ENCODE assay signal across 24 cellular contexts in genomic region chr14:97443412-97443811, GRCh38.
DNase-seq lines count a peak whose midpoint lies in the region; ATAC-seq and TF ChIP-seq lines count a peak whose summit lies in the region.
"Had no signal": no experiment of that assay in that cellular context is flagged by ENCODE, and none has a peak within 500 bp of the region (broad histone marks: within the 10 kb centered on the region; RNA-seq: fewer than 3 reads in every experiment).

No MANE protein-coding gene starts in this region.

- 0 out of 2 replicates have a peak overlapping the region, but pooled peaks have one; percentile 17 for H3K4me2 ChIP-seq in KMS-11

- H3K36me3 Mint-ChIP-seq in activated CD8-positive, alpha-beta T cell treated with anti-CD3 and anti-CD28 coated beads, Interleukin-2, amount 10 ng/mL, durations not matched to agents 7 days and 5 days (ENCODE audit: low read depth), result peaks cover 4% of the 10 kb centered on the region
- H3K36me3 Mint-ChIP-seq in activated CD8-positive, alpha-beta T cell treated with anti-CD3 and anti-CD28 coated beads for 36 hours (ENCODE audit: low read depth), result no peaks in the 10 kb centered on the region
- H3K36me3 Mint-ChIP-seq in activated T-helper 2 cell treated with anti-CD3 and anti-CD28 coated beads, Interferon-gamma antibody, Interleukin-2, Interleukin-4, amounts not matched to agents 10 μg/mL and 5 μg/mL and 100 μg/mL, durations not matched to agents 14 hours and 24 hours and 36 hours (ENCODE audit: low read depth), result peaks cover 30% of the 10 kb centered on the region
- H3K36me3 Mint-ChIP-seq: CD4-positive, alpha-beta memory T cell had no signal

- no peaks in the 10 kb centered on the region for H3K79me2 ChIP-seq in KMS-11 (ENCODE audit: insufficient read depth, low read depth)

- CTCF ChIA-PET in activated CD8-positive, alpha-beta T cell treated with anti-CD3 and anti-CD28 coated beads, Interleukin-2, amount 10 ng/mL, durations not matched to agents 7 days and 5 days (lab: Charles Lee), result interaction anchor here (1.4 kb wide), 1 partner anchor 142 kb away, joined by 3 read pairs; no protein-coding TSS in a partner anchor
- CTCF ChIA-PET in activated CD8-positive, alpha-beta T cell treated with anti-CD3 and anti-CD28 coated beads for 36 hours (lab: Charles Lee), result interaction anchor here (3.9 kb wide), 1 partner anchor 14 kb away, joined by 22 read pairs; no protein-coding TSS in a partner anchor

- no peaks in the 10 kb centered on the region for H4K20me1 ChIP-seq in KMS-11 (ENCODE audit: insufficient read depth)

- peak overlapping the region; percentile 88; the same call in 1 of the 2 replicates for H3K27ac ChIP-seq in KMS-11
- H3K27ac ChIP-seq: GM23248 had no signal

- POLR2A ChIA-PET in activated CD8-positive, alpha-beta T cell treated with anti-CD3 and anti-CD28 coated beads, Interleukin-2, amount 10 ng/mL, durations not matched to agents 7 days and 5 days (lab: Charles Lee), result interaction anchor here (0.6 to 3.5 kb wide), 2 partner anchors 14 to 53 kb away, joined by 3 to 16 read pairs; no protein-coding TSS in a partner anchor
- POLR2A ChIA-PET in activated CD8-positive, alpha-beta T cell treated with anti-CD3 and anti-CD28 coated beads for 36 hours (lab: Charles Lee), result interaction anchor here (2.1 kb wide), 1 partner anchor 14 kb away, joined by 16 read pairs; no protein-coding TSS in a partner anchor

- H3K27me3 Mint-ChIP-seq in activated CD8-positive, alpha-beta T cell treated with anti-CD3 and anti-CD28 coated beads, Interleukin-2, amount 10 ng/mL, durations not matched to agents 7 days and 5 days (ENCODE audit: low read depth), result no peaks in the 10 kb centered on the region
- H3K27me3 Mint-ChIP-seq in activated CD8-positive, alpha-beta T cell treated with anti-CD3 and anti-CD28 coated beads for 36 hours, result no peaks in the 10 kb centered on the region
- no peaks in the 10 kb centered on the region for H3K27me3 Mint-ChIP-seq in activated T-helper 2 cell treated with anti-CD3 and anti-CD28 coated beads, Interferon-gamma antibody, Interleukin-2, Interleukin-4, amounts not matched to agents 10 μg/mL and 5 μg/mL and 100 μg/mL, durations not matched to agents 14 hours and 24 hours and 36 hours (ENCODE audit: low read depth)
- H3K27me3 Mint-ChIP-seq: CD4-positive, alpha-beta memory T cell had no signal

- H3K36me3 ChIP-seq in KMS-11 (ENCODE audit: insufficient read depth), result no peaks in the 10 kb centered on the region

- peak overlapping the region; percentile 74 for H3K27ac Mint-ChIP-seq in activated CD8-positive, alpha-beta T cell treated with anti-CD3 and anti-CD28 coated beads, Interleukin-2, amount 10 ng/mL, durations not matched to agents 7 days and 5 days
- no peak overlapping the region for H3K27ac Mint-ChIP-seq in activated CD8-positive, alpha-beta T cell treated with anti-CD3 and anti-CD28 coated beads for 36 hours
- peak overlapping the region; percentile 98 for H3K27ac Mint-ChIP-seq in activated T-helper 2 cell treated with anti-CD3 and anti-CD28 coated beads, Interferon-gamma antibody, Interleukin-2, Interleukin-4, amounts not matched to agents 10 μg/mL and 5 μg/mL and 100 μg/mL, durations not matched to agents 14 hours and 24 hours and 36 hours

- no peak overlapping the region for H3K9ac ChIP-seq in KMS-11
- H3K9ac ChIP-seq: GM23248 had no signal

- DNase-seq in activated CD8-positive, alpha-beta T cell treated with anti-CD3 and anti-CD28 coated beads, Interleukin-2, amount 10 ng/mL, durations not matched to agents 7 days and 5 days, result no peak
- DNase-seq in activated CD8-positive, alpha-beta T cell treated with anti-CD3 and anti-CD28 coated beads for 36 hours, result no peak
- DNase-seq in GM12865 (ENCODE audit: low read depth), result peak; percentile 67
- DNase-seq in activated T-helper 2 cell treated with anti-CD3 and anti-CD28 coated beads, Interferon-gamma antibody, Interleukin-2, Interleukin-4, amounts not matched to agents 10 μg/mL and 5 μg/mL and 100 μg/mL, durations not matched to agents 14 hours and 24 hours and 36 hours (ENCODE audit: low spot score), result no peak
- DNase-seq in hypothalamus (lab: John Stamatoyannopoulos, UW), result no peak
- no peak for DNase-seq in NCI-H526 (lab: John Stamatoyannopoulos, UW)
- DNase-seq: C1 segment of cervical spinal cord; CD4-positive, alpha-beta memory T cell; COR-L47; DMS53; H7; Kasumi-1; NCI-H1092 treated with DMSO at 0.1 percent for 48 hours; NCI-H1436; NCI-H187; NCI-H2081 treated with DMSO at 0.1 percent for 48 hours; NCI-H2171 treated with DMSO at 0.1 percent for 48 hours; NCI-H345; NCI-H510A treated with DMSO at 0.1 percent for 48 hours; NCI-H748 treated with DMSO at 0.1 percent for 48 hours; SIG-M5 had no signal

- peaks cover 31% of the 10 kb centered on the region for H3K4me1 ChIP-seq in KMS-11 (ENCODE audit: low read depth, poor library complexity, severe bottlenecking)

- no peak for TF ChIP-seq CTCF in activated CD8-positive, alpha-beta T cell treated with anti-CD3 and anti-CD28 coated beads for 36 hours (IDR thresholded peaks at IDR 0.05)
- TF ChIP-seq CTCF in GM12865 (IDR thresholded peaks at IDR 0.05; ENCODE audit: insufficient read depth, low read depth, low read length, missing control alignments) (no peak), KMS-11 (conservative IDR thresholded peaks at IDR 0.05; ENCODE audit: low read depth, low read length) (no peak)

- no peaks in the 10 kb centered on the region for H3K9me3 Mint-ChIP-seq in activated CD8-positive, alpha-beta T cell treated with anti-CD3 and anti-CD28 coated beads, Interleukin-2, amount 10 ng/mL, durations not matched to agents 7 days and 5 days (ENCODE audit: insufficient read depth)
- H3K9me3 Mint-ChIP-seq in activated CD8-positive, alpha-beta T cell treated with anti-CD3 and anti-CD28 coated beads for 36 hours, result no peaks in the 10 kb centered on the region
- H3K9me3 Mint-ChIP-seq in activated T-helper 2 cell treated with anti-CD3 and anti-CD28 coated beads, Interferon-gamma antibody, Interleukin-2, Interleukin-4, amounts not matched to agents 10 μg/mL and 5 μg/mL and 100 μg/mL, durations not matched to agents 14 hours and 24 hours and 36 hours, result peaks cover 6% of the 10 kb centered on the region

- H3K4me1 Mint-ChIP-seq in activated CD8-positive, alpha-beta T cell treated with anti-CD3 and anti-CD28 coated beads, Interleukin-2, amount 10 ng/mL, durations not matched to agents 7 days and 5 days (ENCODE audit: low read depth), result peaks cover 29% of the 10 kb centered on the region
- peaks cover 30% of the 10 kb centered on the region for H3K4me1 Mint-ChIP-seq in activated CD8-positive, alpha-beta T cell treated with anti-CD3 and anti-CD28 coated beads for 36 hours (ENCODE audit: low read depth)
- peaks cover 76% of the 10 kb centered on the region for H3K4me1 Mint-ChIP-seq in activated T-helper 2 cell treated with anti-CD3 and anti-CD28 coated beads, Interferon-gamma antibody, Interleukin-2, Interleukin-4, amounts not matched to agents 10 μg/mL and 5 μg/mL and 100 μg/mL, durations not matched to agents 14 hours and 24 hours and 36 hours (ENCODE audit: low read depth)

- intact Hi-C loops in activated CD8-positive, alpha-beta T cell treated with anti-CD3 and anti-CD28 coated beads for 36 hours (cut with micrococcal nuclease), result no loop called here
- intact Hi-C loops in activated T-helper 2 cell treated with anti-CD3 and anti-CD28 coated beads, Interferon-gamma antibody, Interleukin-2, Interleukin-4, amounts not matched to agents 10 μg/mL and 5 μg/mL and 100 μg/mL, durations not matched to agents 14 hours and 24 hours and 36 hours (cut with micrococcal nuclease), result loop anchor here (2.0 kb wide), 1 partner anchor 263 kb away; no protein-coding TSS in a partner anchor

- no peak overlapping the region for H3K4me3 Mint-ChIP-seq in activated CD8-positive, alpha-beta T cell treated with anti-CD3 and anti-CD28 coated beads, Interleukin-2, amount 10 ng/mL, durations not matched to agents 7 days and 5 days
- H3K4me3 Mint-ChIP-seq in activated CD8-positive, alpha-beta T cell treated with anti-CD3 and anti-CD28 coated beads for 36 hours, result no peak overlapping the region
- no peak overlapping the region for H3K4me3 Mint-ChIP-seq in activated T-helper 2 cell treated with anti-CD3 and anti-CD28 coated beads, Interferon-gamma antibody, Interleukin-2, Interleukin-4, amounts not matched to agents 10 μg/mL and 5 μg/mL and 100 μg/mL, durations not matched to agents 14 hours and 24 hours and 36 hours (ENCODE audit: low read depth)

- ATAC-seq in activated CD8-positive, alpha-beta T cell treated with anti-CD3 and anti-CD28 coated beads, Interleukin-2, amount 10 ng/mL, durations not matched to agents 7 days and 5 days, result no peak
- no peak for ATAC-seq in activated CD8-positive, alpha-beta T cell treated with anti-CD3 and anti-CD28 coated beads for 36 hours
- ATAC-seq: HepG2 had no signal

- no peak overlapping the region for H2AFZ ChIP-seq in KMS-11 (ENCODE audit: low read depth)
- H2AFZ ChIP-seq: GM23248 had no signal

- H3K27me3 ChIP-seq in KMS-11 (ENCODE audit: insufficient read depth, low read depth), result no peaks in the 10 kb centered on the region

- H3K4me3 ChIP-seq in GM12865 (ENCODE audit: low read depth, low read length) (peak overlapping the region; percentile 42), KMS-11 (IDR thresholded peaks at IDR 0.05; ENCODE audit: insufficient read depth, low read depth, low read length) (no peak overlapping the region)
- H3K4me3 ChIP-seq: GM23248 had no signal
